7 cellular contexts compared by ENCODE assay signal in genomic region chr18:63936932-63937393, GRCh38. TPM values are rescaled to one million over a fixed set of nuclear protein-coding genes. Genes with fewer than 3 reads are reported as not detected.
DNase-seq lines count a peak whose midpoint lies in the region; ATAC-seq and TF ChIP-seq lines count a peak whose summit lies in the region.

No MANE protein-coding gene starts in this region.

- H3K27ac ChIP-seq in esophagus squamous epithelium = peak overlapping the region in 1 of 4 donors; percentile 44
- no peak overlapping the region for H3K27ac ChIP-seq in suprapubic skin

- ATAC-seq in GM21360 (IDR thresholded peaks at IDR 0.05; ENCODE audit: unreplicated experiment) = peak; percentile 39
- ATAC-seq in HG03457 (IDR thresholded peaks at IDR 0.05; ENCODE audit: unreplicated experiment) = peak; percentile 2

- in situ Hi-C loops in G401 (cut with HindIII; ENCODE audit: low sequenced_read_pairs) = no loop called here

- TF ChIP-seq CTCF in esophagus squamous epithelium (IDR thresholded peaks at IDR 0.05) = no peak
- no peak for TF ChIP-seq CTCF in suprapubic skin (IDR thresholded peaks at IDR 0.05)

- no peak for TF ChIP-seq EP300 in suprapubic skin (IDR thresholded peaks at IDR 0.05)

- H3K27me3 ChIP-seq in esophagus squamous epithelium (peaks cover 0 to 23% (median 2%) of the 10 kb centered on the region in 4 donors), suprapubic skin (peaks cover 8% of the 10 kb centered on the region)

- H3K4me3 ChIP-seq in esophagus squamous epithelium (peak overlapping the region; percentile 46 to 74 (median 54)), suprapubic skin (peak overlapping the region; percentile 64)

- intact Hi-C loops in esophagus squamous epithelium (cut with DNase I) = loop anchor here (10.0 kb wide), 1 partner anchor 82 kb away; no protein-coding TSS in a partner anchor

- H3K9me3 ChIP-seq in esophagus squamous epithelium = no peaks in the 10 kb centered on the region
- no peaks in the 10 kb centered on the region for H3K9me3 ChIP-seq in suprapubic skin

- H3K4me1 ChIP-seq in esophagus squamous epithelium (peaks cover 6 to 14% (median 8%) of the 10 kb centered on the region in 3 donors), suprapubic skin (peaks cover 14% of the 10 kb centered on the region)

- H3K36me3 ChIP-seq in esophagus squamous epithelium = no peaks in the 10 kb centered on the region
- no peaks in the 10 kb centered on the region for H3K36me3 ChIP-seq in suprapubic skin

- no peak for DNase-seq in esophagus squamous epithelium (lab: John Stamatoyannopoulos, UW)
- no peak for DNase-seq in suprapubic skin (ENCODE audit: low spot score in 2 of 2)
- no peak for DNase-seq in SHP77 (lab: John Stamatoyannopoulos, UW)
- DNase-seq in G401 (ENCODE audit: low spot score) = no peak
- no peak for DNase-seq in dedifferentiated amniotic fluid mesenchymal stem cell (ENCODE audit: extremely low spot score)

- TF ChIP-seq POLR2A in esophagus squamous epithelium (IDR thresholded peaks at IDR 0.05) = no peak
- no peak for TF ChIP-seq POLR2A in suprapubic skin (IDR thresholded peaks at IDR 0.05)

- WGBS in esophagus squamous epithelium, 2 donors = 59 to 62% methylated on average over 13 to 14 of the region's 19 CpGs
- WGBS in suprapubic skin = 49% methylated on average over 15 of the region's 19 CpGs

RNA-seq across cellular contexts. Expression of gene HMSD, which starts 12.1 kb away (rescaled TPM):
- total RNA-seq in esophagus squamous epithelium = under 1 TPM in 2 of 4 donors, not detected in 2; 0.18 to 0.19 TPM
- total RNA-seq in suprapubic skin = not detected
- not detected in 2 replicates for total RNA-seq in G401 (2014; rRNA removed; shearing (Covaris generic))

RNA-seq across cellular contexts. Expression of gene SERPINB10, which starts 29.2 kb away (rescaled TPM):
- total RNA-seq in esophagus squamous epithelium (1 to 10 TPM in 2 of 4 donors, under 1 TPM in 1, not detected in 1; 0.26 to 8.4 (median 1.4) TPM), suprapubic skin (1 to 10 TPM in 2 of 4 donors, under 1 TPM in 1, not detected in 1; 0.21 to 1.9 (median 1.0) TPM)
- total RNA-seq in G401 (2014; rRNA removed; shearing (Covaris generic)) = not detected in 2 replicates

RNA-seq across cellular contexts. Expression of gene SERPINB8, which starts 32.9 kb away (rescaled TPM):
- 10 to 100 TPM; 17.7 to 43.2 (median 34.2) TPM for total RNA-seq in esophagus squamous epithelium
- total RNA-seq in suprapubic skin = 10 to 100 TPM; 47.3 to 64.2 (median 60.5) TPM
- total RNA-seq in G401 (2014; rRNA removed; shearing (Covaris generic)) = not detected in 2 replicates

RNA-seq across cellular contexts. Expression of gene SERPINB2, which starts 49.5 kb away (rescaled TPM):
- 100 to 1,000 TPM; 138 to 309 (median 189) TPM for total RNA-seq in esophagus squamous epithelium
- total RNA-seq in suprapubic skin = 100 to 1,000 TPM in 2 of 4 donors, 10 to 100 TPM in 2; 35.0 to 190 (median 114) TPM
- total RNA-seq in G401 (2014; rRNA removed; shearing (Covaris generic)) = not detected in 2 replicates

Comparison
In these comparisons a context has a peak if more than half of its experiments do, and no peak if none do; other contexts are left out.
1. RNA of gene SERPINB8, which starts 32.9 kb away (total RNA-seq): 47.3 to 64.2 TPM in suprapubic skin and 17.7 to 43.2 TPM in esophagus squamous epithelium; not detected in G401; every median in the first group is over 10 times any median in the second.